Comparison of ENCODE assay signal across 8 cellular contexts in the genomic region with DNA sequence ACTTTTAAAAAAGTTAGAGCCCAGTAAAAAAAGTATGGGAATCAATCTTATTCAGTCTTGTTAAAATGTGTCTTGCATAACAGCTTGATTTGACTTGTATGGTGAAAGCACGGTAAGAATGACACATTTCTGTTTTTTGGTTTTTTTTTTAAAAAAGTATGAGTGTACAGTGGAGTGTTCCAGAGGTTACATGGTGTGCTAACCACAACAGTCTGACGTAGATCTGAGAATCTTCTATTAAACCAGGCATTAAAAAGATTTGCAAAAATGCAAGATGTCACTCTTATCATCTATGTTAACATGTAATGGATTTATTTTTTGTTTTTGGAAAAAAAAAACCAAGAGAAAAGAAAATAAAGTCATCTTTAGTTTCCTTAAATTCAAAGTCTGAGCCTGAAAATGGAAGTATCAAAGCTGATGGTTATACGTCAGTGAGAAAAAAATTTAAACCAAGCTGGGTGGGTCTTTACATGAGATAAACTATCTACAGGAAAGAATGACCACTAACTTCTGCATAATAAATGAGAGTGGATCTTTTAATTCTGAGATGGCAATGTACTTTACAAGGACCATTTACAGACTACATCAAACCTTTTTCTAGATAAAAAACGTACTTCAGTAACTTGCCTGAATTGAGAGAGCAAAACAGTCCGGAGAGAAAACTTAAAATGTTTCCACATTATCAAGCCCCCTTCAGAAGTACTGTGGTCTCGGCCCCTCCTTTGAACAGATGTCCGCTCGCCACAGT. TPM values are rescaled to one million over a fixed set of nuclear protein-coding genes. Genes with fewer than 3 reads are reported as not detected.
A peak's percentile ranks its signal among the peaks of the same experiment; 100 is the strongest.
DNase-seq lines count a peak whose midpoint lies in the region; ATAC-seq and TF ChIP-seq lines count a peak whose summit lies in the region.

No MANE protein-coding gene starts in this region.

- no peaks in the 10 kb centered on the region for H3K4me1 ChIP-seq in BE2C
- no peaks in the 10 kb centered on the region for H3K4me1 ChIP-seq in HEK293 (ENCODE audit: control insufficient read depth, insufficient read depth, low read length)
- H3K4me1 ChIP-seq in SJCRH30: 0 out of 2 replicates have a peak, but pooled peaks cover 7% of the 10 kb centered on the region
- peaks cover 40% of the 10 kb centered on the region for H3K4me1 ChIP-seq in effector memory CD4-positive, alpha-beta T cell (ENCODE audit: control insufficient read depth, insufficient read depth, low read length, poor library complexity, severe bottlenecking)

- peak overlapping the region; percentile 92 for H3K27ac ChIP-seq in HEK293 (ENCODE audit: extremely low read depth, low read depth, low read length)
- H3K27ac ChIP-seq in SJCRH30: peak overlapping the region; percentile 98
- peak overlapping the region; percentile 97 for H3K27ac ChIP-seq in effector memory CD4-positive, alpha-beta T cell (ENCODE audit: insufficient read depth, low read length, poor library complexity, severe bottlenecking)

- H3K4me3 ChIP-seq in BE2C (ENCODE audit: low read depth, low read length) (peak overlapping the region; percentile 99), HEK293 (ENCODE audit: low read depth, low read length) (peak overlapping the region; percentile 77), SJCRH30 (peak overlapping the region; percentile 93)
- H3K4me3 ChIP-seq in effector memory CD4-positive, alpha-beta T cell (ENCODE audit: insufficient read depth, low read depth, low read length, poor library complexity, severe bottlenecking): peak overlapping the region; percentile 95

- H3K36me3 ChIP-seq in BE2C (peaks cover 22% of the 10 kb centered on the region), HEK293 (ENCODE audit: control insufficient read depth in 2 of 2, insufficient read depth in 1 of 2, low read length in 2 of 2) (peaks cover 3 to 17% of the 10 kb centered on the region in 2 experiments; a peak in 2 of 3 replicates), SJCRH30 (peaks cover 10% of the 10 kb centered on the region)
- H3K36me3 ChIP-seq in effector memory CD4-positive, alpha-beta T cell (ENCODE audit: control insufficient read depth, insufficient read depth, low read length): no peaks in the 10 kb centered on the region

- CTCF ChIA-PET in HEK293 (lab: Yijun Ruan, JAX): interaction anchor here (0.6 to 1.3 kb wide), 3 partner anchors 95 to 205 kb away, joined by 3 read pairs; no protein-coding TSS in a partner anchor

- POLR2A ChIA-PET in HEK293 (lab: Yijun Ruan, JAX): interaction anchor here (0.6 to 2.4 kb wide), 3 partner anchors 10 to 71 kb away, joined by 7 to 16 read pairs (median 8); a partner anchor contains a TSS

- TF ChIP-seq CTCF in BE2C (IDR thresholded peaks at IDR 0.05; ENCODE audit: low read depth, low read length) (no peak), HEK293 (tag by site-specific recombination; IDR thresholded peaks at IDR 0.05) (no peak)

- no peaks in the 10 kb centered on the region for H3K27me3 ChIP-seq in BE2C
- H3K27me3 ChIP-seq in SJCRH30: no peaks in the 10 kb centered on the region
- H3K27me3 ChIP-seq in effector memory CD4-positive, alpha-beta T cell (replicated peaks; ENCODE audit: control insufficient read depth, insufficient read depth, low read length, poor library complexity, severe bottlenecking): no peaks in the 10 kb centered on the region

- H3K9me3 ChIP-seq in BE2C (no peaks in the 10 kb centered on the region), HEK293 (ENCODE audit: control insufficient read depth, insufficient read depth, low read depth, low read length) (no peaks in the 10 kb centered on the region), SJCRH30 (replicated peaks) (no peaks in the 10 kb centered on the region)
- no peaks in the 10 kb centered on the region for H3K9me3 ChIP-seq in effector memory CD4-positive, alpha-beta T cell (ENCODE audit: control insufficient read depth, low read length)

- DNase-seq in BE2C: no peak
- DNase-seq in SJCRH30: peak in 1 of 2 experiments; percentile 9
- no peak for DNase-seq in effector memory CD4-positive, alpha-beta T cell
- DNase-seq in myocyte (ENCODE audit: low read depth): peak; percentile 41
- no peak for DNase-seq in GM19238 (ENCODE audit: insufficient read length, low spot score)

- no peak for ATAC-seq in HG03196 (IDR thresholded peaks at IDR 0.05; ENCODE audit: unreplicated experiment)
- ATAC-seq in GM19023 (IDR thresholded peaks at IDR 0.05; ENCODE audit: unreplicated experiment): no peak

TF ChIP-seq in HEK293, 187 proteins besides CTCF, POLR2A, EP300 and RAD21:
- TF ChIP-seq WT1 (tag by site-specific recombination; IDR thresholded peaks at IDR 0.05): no peak
- no peak for TF ChIP-seq ZNF274 (IDR thresholded peaks at IDR 0.05; ENCODE audit: low read length)
- no peak for TF ChIP-seq ZNF274 (tag by site-specific recombination; IDR thresholded peaks at IDR 0.05; ENCODE audit: borderline replicate concordance)
- TF ChIP-seq, protein P1, sequence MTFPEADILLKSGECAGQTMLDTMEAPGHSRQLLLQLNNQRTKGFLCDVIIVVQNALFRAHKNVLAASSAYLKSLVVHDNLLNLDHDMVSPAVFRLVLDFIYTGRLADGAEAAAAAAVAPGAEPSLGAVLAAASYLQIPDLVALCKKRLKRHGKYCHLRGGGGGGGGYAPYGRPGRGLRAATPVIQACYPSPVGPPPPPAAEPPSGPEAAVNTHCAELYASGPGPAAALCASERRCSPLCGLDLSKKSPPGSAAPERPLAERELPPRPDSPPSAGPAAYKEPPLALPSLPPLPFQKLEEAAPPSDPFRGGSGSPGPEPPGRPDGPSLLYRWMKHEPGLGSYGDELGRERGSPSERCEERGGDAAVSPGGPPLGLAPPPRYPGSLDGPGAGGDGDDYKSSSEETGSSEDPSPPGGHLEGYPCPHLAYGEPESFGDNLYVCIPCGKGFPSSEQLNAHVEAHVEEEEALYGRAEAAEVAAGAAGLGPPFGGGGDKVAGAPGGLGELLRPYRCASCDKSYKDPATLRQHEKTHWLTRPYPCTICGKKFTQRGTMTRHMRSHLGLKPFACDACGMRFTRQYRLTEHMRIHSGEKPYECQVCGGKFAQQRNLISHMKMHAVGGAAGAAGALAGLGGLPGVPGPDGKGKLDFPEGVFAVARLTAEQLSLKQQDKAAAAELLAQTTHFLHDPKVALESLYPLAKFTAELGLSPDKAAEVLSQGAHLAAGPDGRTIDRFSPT (tag by site-specific recombination; IDR thresholded peaks at IDR 0.05): no peak
- TF ChIP-seq ZNF184 (tag by site-specific recombination; IDR thresholded peaks at IDR 0.05): no peak
- TF ChIP-seq ZNF335 (tag by site-specific recombination; conservative IDR thresholded peaks at IDR 0.05): peak; percentile 50; the same call in 1 of the 2 replicates
- TF ChIP-seq, protein P2, sequence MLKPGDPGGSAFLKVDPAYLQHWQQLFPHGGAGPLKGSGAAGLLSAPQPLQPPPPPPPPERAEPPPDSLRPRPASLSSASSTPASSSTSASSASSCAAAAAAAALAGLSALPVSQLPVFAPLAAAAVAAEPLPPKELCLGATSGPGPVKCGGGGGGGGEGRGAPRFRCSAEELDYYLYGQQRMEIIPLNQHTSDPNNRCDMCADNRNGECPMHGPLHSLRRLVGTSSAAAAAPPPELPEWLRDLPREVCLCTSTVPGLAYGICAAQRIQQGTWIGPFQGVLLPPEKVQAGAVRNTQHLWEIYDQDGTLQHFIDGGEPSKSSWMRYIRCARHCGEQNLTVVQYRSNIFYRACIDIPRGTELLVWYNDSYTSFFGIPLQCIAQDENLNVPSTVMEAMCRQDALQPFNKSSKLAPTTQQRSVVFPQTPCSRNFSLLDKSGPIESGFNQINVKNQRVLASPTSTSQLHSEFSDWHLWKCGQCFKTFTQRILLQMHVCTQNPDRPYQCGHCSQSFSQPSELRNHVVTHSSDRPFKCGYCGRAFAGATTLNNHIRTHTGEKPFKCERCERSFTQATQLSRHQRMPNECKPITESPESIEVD (tag by site-specific recombination; IDR thresholded peaks at IDR 0.05): peak; percentile 34; the same call in 1 of the 2 replicates
- TF ChIP-seq ZNF366 (tag by site-specific recombination; conservative IDR thresholded peaks at IDR 0.05): peak; percentile 47
- TF ChIP-seq, protein P3, sequence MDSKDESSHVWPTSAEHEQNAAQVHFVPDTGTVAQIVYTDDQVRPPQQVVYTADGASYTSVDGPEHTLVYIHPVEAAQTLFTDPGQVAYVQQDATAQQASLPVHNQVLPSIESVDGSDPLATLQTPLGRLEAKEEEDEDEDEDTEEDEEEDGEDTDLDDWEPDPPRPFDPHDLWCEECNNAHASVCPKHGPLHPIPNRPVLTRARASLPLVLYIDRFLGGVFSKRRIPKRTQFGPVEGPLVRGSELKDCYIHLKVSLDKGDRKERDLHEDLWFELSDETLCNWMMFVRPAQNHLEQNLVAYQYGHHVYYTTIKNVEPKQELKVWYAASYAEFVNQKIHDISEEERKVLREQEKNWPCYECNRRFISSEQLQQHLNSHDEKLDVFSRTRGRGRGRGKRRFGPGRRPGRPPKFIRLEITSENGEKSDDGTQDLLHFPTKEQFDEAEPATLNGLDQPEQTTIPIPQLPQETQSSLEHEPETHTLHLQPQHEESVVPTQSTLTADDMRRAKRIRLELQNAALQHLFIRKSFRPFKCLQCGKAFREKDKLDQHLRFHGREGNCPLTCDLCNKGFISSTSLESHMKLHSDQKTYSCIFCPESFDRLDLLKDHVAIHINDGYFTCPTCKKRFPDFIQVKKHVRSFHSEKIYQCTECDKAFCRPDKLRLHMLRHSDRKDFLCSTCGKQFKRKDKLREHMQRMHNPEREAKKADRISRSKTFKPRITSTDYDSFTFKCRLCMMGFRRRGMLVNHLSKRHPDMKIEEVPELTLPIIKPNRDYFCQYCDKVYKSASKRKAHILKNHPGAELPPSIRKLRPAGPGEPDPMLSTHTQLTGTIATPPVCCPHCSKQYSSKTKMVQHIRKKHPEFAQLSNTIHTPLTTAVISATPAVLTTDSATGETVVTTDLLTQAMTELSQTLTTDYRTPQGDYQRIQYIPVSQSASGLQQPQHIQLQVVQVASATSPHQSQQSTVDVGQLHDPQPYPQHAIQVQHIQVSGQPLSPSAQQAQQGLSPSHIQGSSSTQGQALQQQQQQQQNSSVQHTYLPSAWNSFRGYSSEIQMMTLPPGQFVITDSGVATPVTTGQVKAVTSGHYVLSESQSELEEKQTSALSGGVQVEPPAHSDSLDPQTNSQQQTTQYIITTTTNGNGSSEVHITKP (tag by site-specific recombination; IDR thresholded peaks at IDR 0.05): peak; percentile 90
- TF ChIP-seq ZNF23 (tag by site-specific recombination; IDR thresholded peaks at IDR 0.05; ENCODE audit: borderline replicate concordance): no peak
- no peak for TF ChIP-seq YY1 (tag by site-specific recombination; IDR thresholded peaks at IDR 0.05)
- TF ChIP-seq ZNF169 (tag by site-specific recombination; IDR thresholded peaks at IDR 0.05): no peak

RNA-seq across cellular contexts. Expression of a gene that starts 1.6 kb away (rescaled TPM):
- 10.5 TPM for polyA plus RNA-seq in BE2C (2012; ENCODE audit: insufficient read depth, insufficient read length, low read depth)
- total RNA-seq in SJCRH30 (2014; rRNA removed; shearing (Covaris generic)): 41.3 and 41.4 TPM in 2 replicates
- total RNA-seq in myocyte: 20.1 and 29.2 TPM in 2 replicates
- polyA plus RNA-seq in myocyte (2012): 9.2 TPM
